ENCODE assay signal across 18 cellular contexts in the genomic region with DNA sequence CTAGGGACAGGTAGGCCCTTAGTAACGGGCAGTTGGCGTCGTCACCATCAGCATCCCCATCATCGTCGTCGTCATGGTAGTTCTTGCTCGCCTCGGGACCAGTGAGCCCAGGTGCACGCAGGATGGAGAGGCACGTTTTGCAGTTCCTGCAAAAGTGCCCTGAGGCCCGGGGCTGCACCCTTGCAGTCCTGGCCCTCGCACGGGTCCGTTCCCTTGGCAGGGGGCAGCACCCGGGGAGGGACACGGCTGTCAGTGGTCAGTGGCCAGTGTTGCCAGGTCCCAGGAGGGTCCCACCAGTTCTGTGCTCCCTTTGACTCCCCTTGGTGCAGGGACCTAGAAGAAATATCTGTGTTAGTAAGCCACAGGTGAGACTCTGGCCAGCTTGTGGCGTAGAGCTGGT.
DNase-seq lines count a peak whose midpoint lies in the region; ATAC-seq and TF ChIP-seq lines count a peak whose summit lies in the region.
"Had no signal": no experiment of that assay in that cellular context is flagged by ENCODE, and none has a peak within 500 bp of the region (broad histone marks: within the 10 kb centered on the region; RNA-seq: fewer than 3 reads in every experiment).

No MANE protein-coding gene starts in this region.

- no peak overlapping the region for H3K23ac ChIP-seq in mesenchymal stem cell (ENCODE audit: low read length in 2 of 2)
- H3K23ac ChIP-seq in trophoblast cell (ENCODE audit: low read length), result no peak overlapping the region

- peak overlapping the region; percentile 96 for H4K8ac ChIP-seq in mesenchymal stem cell (ENCODE audit: low read length)
- peak overlapping the region; percentile 63 for H4K8ac ChIP-seq in trophoblast cell (ENCODE audit: low read depth, low read length)

- no peak overlapping the region for H2BK5ac ChIP-seq in mesenchymal stem cell (ENCODE audit: low read depth, low read length, poor library complexity, severe bottlenecking)
- peak overlapping the region; percentile 83 for H2BK5ac ChIP-seq in trophoblast cell (ENCODE audit: low read depth, low read length, poor library complexity)

- no peak overlapping the region for H4K12ac ChIP-seq in trophoblast cell (ENCODE audit: low read depth, low read length)

- no peak overlapping the region for H3K9ac ChIP-seq in mesenchymal stem cell (ENCODE audit: low read length)
- no peak overlapping the region for H3K9ac ChIP-seq in trophoblast cell (ENCODE audit: low read length)
- H3K9ac ChIP-seq: BLaER1 had no signal

- H3K9me3 ChIP-seq in right atrium auricular region (no peaks in the 10 kb centered on the region), mesenchymal stem cell (ENCODE audit: control insufficient read depth, low read length) (no peaks in the 10 kb centered on the region), trophoblast cell (ENCODE audit: insufficient read depth, low read depth, low read length) (peaks cover 1% of the 10 kb centered on the region)
- H3K9me3 ChIP-seq: A549 had no signal

- H3K18ac ChIP-seq in mesenchymal stem cell (ENCODE audit: low read depth in 1 of 2, low read length in 2 of 2) (peak overlapping the region; percentile 98), trophoblast cell (ENCODE audit: low read length) (peak overlapping the region; percentile 92)

- H3K27me3 ChIP-seq in right atrium auricular region (no peaks in the 10 kb centered on the region), mesenchymal stem cell (ENCODE audit: control insufficient read depth in 1 of 2, insufficient read depth in 1 of 2, low read length in 2 of 2) (no peaks in the 10 kb centered on the region), trophoblast cell (ENCODE audit: insufficient read depth, low read length) (no peaks in the 10 kb centered on the region)
- H3K27me3 ChIP-seq: BLaER1 had no signal

- H2AFZ ChIP-seq in mesenchymal stem cell (ENCODE audit: low read depth, low read length) (no peak overlapping the region), trophoblast cell (ENCODE audit: insufficient read depth, low read length, poor library complexity) (peak overlapping the region; percentile 32)

- H3K4ac ChIP-seq in mesenchymal stem cell (ENCODE audit: low read depth in 1 of 2, low read length in 2 of 2) (peak overlapping the region; percentile 92 to 96), trophoblast cell (ENCODE audit: low read depth, low read length) (peak overlapping the region; percentile 73)

- H2AK5ac ChIP-seq in mesenchymal stem cell (ENCODE audit: low read length, severe bottlenecking), result peak overlapping the region; percentile 28
- H2AK5ac ChIP-seq in trophoblast cell (ENCODE audit: low read length), result peak overlapping the region; percentile 91

- H3K4me1 ChIP-seq in right atrium auricular region, result peaks cover 0 to 7% of the 10 kb centered on the region in 2 donors
- H3K4me1 ChIP-seq in mesenchymal stem cell (ENCODE audit: control insufficient read depth, insufficient read depth, low read depth, low read length), result peaks cover 40% of the 10 kb centered on the region
- H3K4me1 ChIP-seq in trophoblast cell (ENCODE audit: control insufficient read depth in 1 of 2, insufficient read depth in 2 of 2, low read length in 2 of 2), result peaks cover 56 to 78% of the 10 kb centered on the region in 2 experiments

- H3K4me2 ChIP-seq in mesenchymal stem cell (ENCODE audit: low read length, poor library complexity, severe bottlenecking), result no peak overlapping the region
- no peak overlapping the region for H3K4me2 ChIP-seq in trophoblast cell (ENCODE audit: low read length)
- H3K4me2 ChIP-seq: A549 had no signal

- peaks cover 15% of the 10 kb centered on the region for H3K79me1 ChIP-seq in mesenchymal stem cell (replicated peaks; ENCODE audit: low read length, poor library complexity, severe bottlenecking)
- peaks cover 78% of the 10 kb centered on the region for H3K79me1 ChIP-seq in trophoblast cell (ENCODE audit: low read length)

- peaks cover 15% of the 10 kb centered on the region for H3K79me2 ChIP-seq in trophoblast cell (ENCODE audit: control insufficient read depth, insufficient read depth, low read length, poor library complexity)

- H2BK120ac ChIP-seq in mesenchymal stem cell (ENCODE audit: low read depth, low read length) (peak overlapping the region; percentile 98), trophoblast cell (ENCODE audit: insufficient read depth, low read length, poor library complexity) (peak overlapping the region; percentile 91)

- no peak for TF ChIP-seq CTCF in right atrium auricular region (IDR thresholded peaks at IDR 0.05)

- H4K91ac ChIP-seq in mesenchymal stem cell (ENCODE audit: low read length) (peak overlapping the region; percentile 99), trophoblast cell (ENCODE audit: low read depth, low read length) (peak overlapping the region; percentile 100)

- 98% methylated on average over 16 of the region's 17 CpGs for WGBS in mesenchymal stem cell
- WGBS in trophoblast cell (ENCODE audit: extremely low coverage, insufficient coverage, insufficient read length), result no CpG with 5 or more reads among the region's 17 CpGs

- intact Hi-C loops in Right ventricle myocardium superior (cut with DNase I), result no loop called here

- peak overlapping the region in 1 of 2 experiments; percentile 82 for H3K14ac ChIP-seq in mesenchymal stem cell (ENCODE audit: low read length in 2 of 2)
- peak overlapping the region; percentile 83 for H3K14ac ChIP-seq in trophoblast cell (ENCODE audit: low read length)

- peak overlapping the region; percentile 60 to 100 for H2BK12ac ChIP-seq in mesenchymal stem cell (ENCODE audit: low read length in 2 of 2)
- peak overlapping the region; percentile 97 for H2BK12ac ChIP-seq in trophoblast cell (ENCODE audit: low read length)

- DNase-seq in Right ventricle myocardium superior (peak; percentile 19), right atrium auricular region (ENCODE audit: low spot score) (no peak), mesenchymal stem cell (no peak), trophoblast cell (no peak), SKM-1 (lab: John Stamatoyannopoulos, UW; ENCODE audit: unreplicated experiment) (no peak), Ammon's horn (ENCODE audit: low spot score) (no peak), germinal center (ENCODE audit: low spot score) (no peak)
- DNase-seq: AML-193; Calu3; CD4-positive, alpha-beta memory T cell; DMS79 treated with DMSO at 0.1 percent for 48 hours; GF-D8; HFFc6; KBM-7 had no signal

- no peaks in the 10 kb centered on the region for H3K36me3 ChIP-seq in right atrium auricular region
- peaks cover 4 to 12% of the 10 kb centered on the region in 2 experiments for H3K36me3 ChIP-seq in mesenchymal stem cell (ENCODE audit: control insufficient read depth in 1 of 2, insufficient read depth in 2 of 2, low read depth in 1 of 2, low read length in 2 of 2)
- H3K36me3 ChIP-seq in trophoblast cell (ENCODE audit: control insufficient read depth in 1 of 2, insufficient read depth in 2 of 2, low read length in 2 of 2), result peaks cover 0 to 3% of the 10 kb centered on the region in 2 experiments
- H3K36me3 ChIP-seq: BLaER1 had no signal

- H3K27ac ChIP-seq in right atrium auricular region (no peak overlapping the region), mesenchymal stem cell (ENCODE audit: low read length, poor library complexity, severe bottlenecking) (no peak overlapping the region), trophoblast cell (ENCODE audit: low read depth, low read length) (peak overlapping the region; percentile 38)
- H3K27ac ChIP-seq: 22Rv1, A549, BLaER1 had no signal

- ATAC-seq in Right ventricle myocardium superior (ENCODE audit: poor library complexity), result no peak
- ATAC-seq: A549, HCT116 had no signal

- peak overlapping the region; percentile 93 for H2BK15ac ChIP-seq in mesenchymal stem cell (ENCODE audit: low read depth, poor library complexity, severe bottlenecking)

- H3K4me3 ChIP-seq in right atrium auricular region (no peak overlapping the region), mesenchymal stem cell (ENCODE audit: insufficient read depth in 1 of 2, low read depth in 1 of 2, low read length in 2 of 2) (no peak overlapping the region), trophoblast cell (ENCODE audit: low read depth, low read length) (no peak overlapping the region)
- H3K4me3 ChIP-seq: A549, BLaER1 had no signal
